2 cellular contexts compared by ENCODE assay signal in the genomic region with DNA sequence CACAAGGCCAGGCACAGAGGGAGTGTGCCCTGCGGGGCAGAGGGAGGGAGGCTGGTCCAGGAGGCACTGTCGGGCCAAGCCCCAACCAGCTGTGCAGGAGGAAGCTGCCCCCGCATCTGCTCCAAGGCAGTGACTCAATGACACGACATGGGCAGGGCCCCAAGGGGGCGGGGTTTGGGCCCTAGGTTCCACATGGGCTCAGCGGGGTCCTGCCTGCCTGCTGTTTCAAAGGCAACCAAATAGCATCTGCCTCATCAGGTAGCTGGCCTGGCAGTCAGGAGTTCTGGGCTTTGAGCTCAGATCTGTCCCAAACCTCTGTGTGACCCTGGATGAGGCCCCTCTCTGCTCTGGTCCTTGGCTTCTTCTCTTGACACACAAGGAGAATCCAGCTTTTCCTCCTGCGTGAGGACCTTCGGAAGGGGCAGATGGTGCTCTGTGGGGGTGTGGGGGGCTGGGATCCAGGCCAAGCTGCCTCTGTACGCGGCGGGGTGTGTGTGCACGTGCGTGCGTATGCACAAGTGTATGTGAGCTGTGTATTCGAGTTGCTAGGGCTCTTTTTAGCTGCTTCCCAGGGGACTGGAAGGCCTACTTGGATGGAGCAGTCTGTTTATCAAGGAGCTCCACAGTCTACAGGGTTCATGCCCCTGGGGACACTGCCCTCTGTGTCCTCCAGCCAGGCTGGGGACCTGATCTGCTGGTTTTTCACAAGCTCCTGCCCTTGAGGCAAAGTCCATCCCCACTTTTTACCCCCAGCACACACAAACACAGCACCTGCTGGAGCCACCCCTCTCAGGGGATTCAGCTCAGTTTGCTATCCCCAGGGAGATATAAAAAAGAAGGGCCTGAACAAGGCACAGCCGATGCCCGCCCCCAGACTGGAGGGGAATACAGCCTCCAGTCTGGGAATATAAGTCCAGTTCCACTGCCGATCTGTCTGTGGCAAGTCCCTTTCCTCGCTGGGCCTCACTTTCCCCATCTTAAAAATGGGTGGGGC.
TF ChIP-seq lines count a peak whose summit lies in the region.

No MANE protein-coding gene starts in this region.

TF ChIP-seq in K562, 482 proteins besides CTCF, POLR2A, EP300 and RAD21 (continued from another document and continues in another):
- no peak for TF ChIP-seq FOXK2 (conservative IDR thresholded peaks at IDR 0.05 in 1 of 2, IDR thresholded peaks at IDR 0.05 in 1 of 2; ENCODE audit: low read depth in 2 of 2)
- TF ChIP-seq, protein P1, sequence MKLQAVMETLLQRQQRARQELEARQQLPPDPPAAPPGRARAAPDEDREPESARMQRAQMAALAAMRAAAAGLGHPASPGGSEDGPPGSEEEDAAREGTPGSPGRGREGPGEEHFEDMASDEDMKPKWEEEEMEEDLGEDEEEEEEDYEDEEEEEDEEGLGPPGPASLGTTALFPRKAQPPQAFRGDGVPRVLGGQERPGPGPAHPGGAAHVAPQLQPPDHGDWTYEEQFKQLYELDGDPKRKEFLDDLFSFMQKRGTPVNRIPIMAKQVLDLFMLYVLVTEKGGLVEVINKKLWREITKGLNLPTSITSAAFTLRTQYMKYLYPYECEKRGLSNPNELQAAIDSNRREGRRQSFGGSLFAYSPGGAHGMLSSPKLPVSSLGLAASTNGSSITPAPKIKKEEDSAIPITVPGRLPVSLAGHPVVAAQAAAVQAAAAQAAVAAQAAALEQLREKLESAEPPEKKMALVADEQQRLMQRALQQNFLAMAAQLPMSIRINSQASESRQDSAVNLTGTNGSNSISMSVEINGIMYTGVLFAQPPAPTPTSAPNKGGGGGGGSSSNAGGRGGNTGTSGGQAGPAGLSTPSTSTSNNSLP (IDR thresholded peaks at IDR 0.05; ENCODE audit: borderline replicate concordance, low read depth, low read length): no peak
- peak; percentile 55 to 66; a peak in 3 of 4 replicates for TF ChIP-seq NRF1 (conservative IDR thresholded peaks at IDR 0.05 in 1 of 2, IDR thresholded peaks at IDR 0.05 in 1 of 2)
- TF ChIP-seq RFX5 (IDR thresholded peaks at IDR 0.05; ENCODE audit: low read depth, low read length): no peak
- TF ChIP-seq ETS2 (tag; IDR thresholded peaks at IDR 0.05; ENCODE audit: borderline replicate concordance, poor library complexity, severe bottlenecking): no peak
- TF ChIP-seq ZNF561 (CRISPR knock-in tag; conservative IDR thresholded peaks at IDR 0.05): no peak
- no peak for TF ChIP-seq FUS (optimal IDR thresholded peaks at IDR 0.05; ENCODE audit: low read depth, low read length)
- TF ChIP-seq SP1 (CRISPR knock-in tag; IDR thresholded peaks at IDR 0.05): no peak
- TF ChIP-seq POLR2H (tag; IDR thresholded peaks at IDR 0.05; ENCODE audit: low read depth): no peak
- TF ChIP-seq, protein P2, sequence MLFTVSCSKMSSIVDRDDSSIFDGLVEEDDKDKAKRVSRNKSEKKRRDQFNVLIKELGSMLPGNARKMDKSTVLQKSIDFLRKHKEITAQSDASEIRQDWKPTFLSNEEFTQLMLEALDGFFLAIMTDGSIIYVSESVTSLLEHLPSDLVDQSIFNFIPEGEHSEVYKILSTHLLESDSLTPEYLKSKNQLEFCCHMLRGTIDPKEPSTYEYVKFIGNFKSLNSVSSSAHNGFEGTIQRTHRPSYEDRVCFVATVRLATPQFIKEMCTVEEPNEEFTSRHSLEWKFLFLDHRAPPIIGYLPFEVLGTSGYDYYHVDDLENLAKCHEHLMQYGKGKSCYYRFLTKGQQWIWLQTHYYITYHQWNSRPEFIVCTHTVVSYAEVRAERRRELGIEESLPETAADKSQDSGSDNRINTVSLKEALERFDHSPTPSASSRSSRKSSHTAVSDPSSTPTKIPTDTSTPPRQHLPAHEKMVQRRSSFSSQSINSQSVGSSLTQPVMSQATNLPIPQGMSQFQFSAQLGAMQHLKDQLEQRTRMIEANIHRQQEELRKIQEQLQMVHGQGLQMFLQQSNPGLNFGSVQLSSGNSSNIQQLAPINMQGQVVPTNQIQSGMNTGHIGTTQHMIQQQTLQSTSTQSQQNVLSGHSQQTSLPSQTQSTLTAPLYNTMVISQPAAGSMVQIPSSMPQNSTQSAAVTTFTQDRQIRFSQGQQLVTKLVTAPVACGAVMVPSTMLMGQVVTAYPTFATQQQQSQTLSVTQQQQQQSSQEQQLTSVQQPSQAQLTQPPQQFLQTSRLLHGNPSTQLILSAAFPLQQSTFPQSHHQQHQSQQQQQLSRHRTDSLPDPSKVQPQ (CRISPR knock-in tag; IDR thresholded peaks at IDR 0.05; ENCODE audit: borderline replicate concordance): no peak
- TF ChIP-seq PHTF2 (CRISPR knock-in tag; IDR thresholded peaks at IDR 0.05): no peak
- no peak for TF ChIP-seq SMARCA5 (IDR thresholded peaks at IDR 0.05)
- no peak for TF ChIP-seq ZNF780A (CRISPR knock-in tag; IDR thresholded peaks at IDR 0.05)
- no peak for TF ChIP-seq NFATC3 (IDR thresholded peaks at IDR 0.05)
- TF ChIP-seq ZKSCAN1 (IDR thresholded peaks at IDR 0.05; ENCODE audit: low read depth, low read length): no peak
- TF ChIP-seq SNRNP70 (optimal IDR thresholded peaks at IDR 0.05; ENCODE audit: low read depth, low read length): no peak
- TF ChIP-seq ADNP (tag; IDR thresholded peaks at IDR 0.05): no peak
- TF ChIP-seq, protein P3, sequence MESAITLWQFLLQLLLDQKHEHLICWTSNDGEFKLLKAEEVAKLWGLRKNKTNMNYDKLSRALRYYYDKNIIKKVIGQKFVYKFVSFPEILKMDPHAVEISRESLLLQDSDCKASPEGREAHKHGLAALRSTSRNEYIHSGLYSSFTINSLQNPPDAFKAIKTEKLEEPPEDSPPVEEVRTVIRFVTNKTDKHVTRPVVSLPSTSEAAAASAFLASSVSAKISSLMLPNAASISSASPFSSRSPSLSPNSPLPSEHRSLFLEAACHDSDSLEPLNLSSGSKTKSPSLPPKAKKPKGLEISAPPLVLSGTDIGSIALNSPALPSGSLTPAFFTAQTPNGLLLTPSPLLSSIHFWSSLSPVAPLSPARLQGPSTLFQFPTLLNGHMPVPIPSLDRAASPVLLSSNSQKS (CRISPR knock-in tag; IDR thresholded peaks at IDR 0.05): no peak
- no peak for TF ChIP-seq TEAD4 (IDR thresholded peaks at IDR 0.05; ENCODE audit: low read length)
- no peak for TF ChIP-seq TEAD4 (CRISPR knock-in tag; IDR thresholded peaks at IDR 0.05; ENCODE audit: borderline replicate concordance)
- TF ChIP-seq CSDE1 (IDR thresholded peaks at IDR 0.05): no peak
- TF ChIP-seq, protein P4, sequence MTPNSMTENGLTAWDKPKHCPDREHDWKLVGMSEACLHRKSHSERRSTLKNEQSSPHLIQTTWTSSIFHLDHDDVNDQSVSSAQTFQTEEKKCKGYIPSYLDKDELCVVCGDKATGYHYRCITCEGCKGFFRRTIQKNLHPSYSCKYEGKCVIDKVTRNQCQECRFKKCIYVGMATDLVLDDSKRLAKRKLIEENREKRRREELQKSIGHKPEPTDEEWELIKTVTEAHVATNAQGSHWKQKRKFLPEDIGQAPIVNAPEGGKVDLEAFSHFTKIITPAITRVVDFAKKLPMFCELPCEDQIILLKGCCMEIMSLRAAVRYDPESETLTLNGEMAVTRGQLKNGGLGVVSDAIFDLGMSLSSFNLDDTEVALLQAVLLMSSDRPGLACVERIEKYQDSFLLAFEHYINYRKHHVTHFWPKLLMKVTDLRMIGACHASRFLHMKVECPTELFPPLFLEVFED (CRISPR knock-in tag; conservative IDR thresholded peaks at IDR 0.05): no peak
- no peak for TF ChIP-seq TAF1 (IDR thresholded peaks at IDR 0.05; ENCODE audit: control insufficient read depth, extremely low read depth, insufficient read depth, low read length, severe bottlenecking)
- TF ChIP-seq SMARCA4 (IDR thresholded peaks at IDR 0.05): peak; percentile 15; the same call in 1 of the 2 replicates
- peak; percentile 38; the same call in 1 of the 2 replicates for TF ChIP-seq MYNN (IDR thresholded peaks at IDR 0.05)
- no peak for TF ChIP-seq MYNN (CRISPR knock-in tag; IDR thresholded peaks at IDR 0.05)
- no peak for TF ChIP-seq PTRF (tag; IDR thresholded peaks at IDR 0.05)

TF ChIP-seq in liver, 16 proteins besides CTCF, POLR2A, EP300 and RAD21 (continued from another document):
- TF ChIP-seq, protein P5, sequence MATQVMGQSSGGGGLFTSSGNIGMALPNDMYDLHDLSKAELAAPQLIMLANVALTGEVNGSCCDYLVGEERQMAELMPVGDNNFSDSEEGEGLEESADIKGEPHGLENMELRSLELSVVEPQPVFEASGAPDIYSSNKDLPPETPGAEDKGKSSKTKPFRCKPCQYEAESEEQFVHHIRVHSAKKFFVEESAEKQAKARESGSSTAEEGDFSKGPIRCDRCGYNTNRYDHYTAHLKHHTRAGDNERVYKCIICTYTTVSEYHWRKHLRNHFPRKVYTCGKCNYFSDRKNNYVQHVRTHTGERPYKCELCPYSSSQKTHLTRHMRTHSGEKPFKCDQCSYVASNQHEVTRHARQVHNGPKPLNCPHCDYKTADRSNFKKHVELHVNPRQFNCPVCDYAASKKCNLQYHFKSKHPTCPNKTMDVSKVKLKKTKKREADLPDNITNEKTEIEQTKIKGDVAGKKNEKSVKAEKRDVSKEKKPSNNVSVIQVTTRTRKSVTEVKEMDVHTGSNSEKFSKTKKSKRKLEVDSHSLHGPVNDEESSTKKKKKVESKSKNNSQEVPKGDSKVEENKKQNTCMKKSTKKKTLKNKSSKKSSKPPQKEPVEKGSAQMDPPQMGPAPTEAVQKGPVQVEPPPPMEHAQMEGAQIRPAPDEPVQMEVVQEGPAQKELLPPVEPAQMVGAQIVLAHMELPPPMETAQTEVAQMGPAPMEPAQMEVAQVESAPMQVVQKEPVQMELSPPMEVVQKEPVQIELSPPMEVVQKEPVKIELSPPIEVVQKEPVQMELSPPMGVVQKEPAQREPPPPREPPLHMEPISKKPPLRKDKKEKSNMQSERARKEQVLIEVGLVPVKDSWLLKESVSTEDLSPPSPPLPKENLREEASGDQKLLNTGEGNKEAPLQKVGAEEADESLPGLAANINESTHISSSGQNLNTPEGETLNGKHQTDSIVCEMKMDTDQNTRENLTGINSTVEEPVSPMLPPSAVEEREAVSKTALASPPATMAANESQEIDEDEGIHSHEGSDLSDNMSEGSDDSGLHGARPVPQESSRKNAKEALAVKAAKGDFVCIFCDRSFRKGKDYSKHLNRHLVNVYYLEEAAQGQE (IDR thresholded peaks at IDR 0.05): peak; percentile 83
- no peak for TF ChIP-seq GABPA (IDR thresholded peaks at IDR 0.05 in 1 of 2, conservative IDR thresholded peaks at IDR 0.05 in 1 of 2)
- TF ChIP-seq TAF1 (conservative IDR thresholded peaks at IDR 0.05): peak; percentile 51
- peak; percentile 66 for TF ChIP-seq FOXA1 (IDR thresholded peaks at IDR 0.05)
- TF ChIP-seq HNF4G (IDR thresholded peaks at IDR 0.05): peak; percentile 97
- TF ChIP-seq, protein P6, sequence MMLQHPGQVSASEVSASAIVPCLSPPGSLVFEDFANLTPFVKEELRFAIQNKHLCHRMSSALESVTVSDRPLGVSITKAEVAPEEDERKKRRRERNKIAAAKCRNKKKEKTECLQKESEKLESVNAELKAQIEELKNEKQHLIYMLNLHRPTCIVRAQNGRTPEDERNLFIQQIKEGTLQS (IDR thresholded peaks at IDR 0.05): no peak
- peak; percentile 98 for TF ChIP-seq SP1 (IDR thresholded peaks at IDR 0.05)
- TF ChIP-seq JUND (IDR thresholded peaks at IDR 0.05): peak; percentile 77 to 79
- TF ChIP-seq NR2F2 (IDR thresholded peaks at IDR 0.05): peak; percentile 94
- TF ChIP-seq RXRA (IDR thresholded peaks at IDR 0.05): peak; percentile 100
- TF ChIP-seq FOXA2 (IDR thresholded peaks at IDR 0.05): no peak
- TF ChIP-seq YY1 (IDR thresholded peaks at IDR 0.05): peak; percentile 54
- TF ChIP-seq, protein P7, sequence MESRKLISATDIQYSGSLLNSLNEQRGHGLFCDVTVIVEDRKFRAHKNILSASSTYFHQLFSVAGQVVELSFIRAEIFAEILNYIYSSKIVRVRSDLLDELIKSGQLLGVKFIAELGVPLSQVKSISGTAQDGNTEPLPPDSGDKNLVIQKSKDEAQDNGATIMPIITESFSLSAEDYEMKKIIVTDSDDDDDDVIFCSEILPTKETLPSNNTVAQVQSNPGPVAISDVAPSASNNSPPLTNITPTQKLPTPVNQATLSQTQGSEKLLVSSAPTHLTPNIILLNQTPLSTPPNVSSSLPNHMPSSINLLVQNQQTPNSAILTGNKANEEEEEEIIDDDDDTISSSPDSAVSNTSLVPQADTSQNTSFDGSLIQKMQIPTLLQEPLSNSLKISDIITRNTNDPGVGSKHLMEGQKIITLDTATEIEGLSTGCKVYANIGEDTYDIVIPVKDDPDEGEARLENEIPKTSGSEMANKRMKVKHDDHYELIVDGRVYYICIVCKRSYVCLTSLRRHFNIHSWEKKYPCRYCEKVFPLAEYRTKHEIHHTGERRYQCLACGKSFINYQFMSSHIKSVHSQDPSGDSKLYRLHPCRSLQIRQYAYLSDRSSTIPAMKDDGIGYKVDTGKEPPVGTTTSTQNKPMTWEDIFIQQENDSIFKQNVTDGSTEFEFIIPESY (IDR thresholded peaks at IDR 0.05): peak; percentile 69
- TF ChIP-seq, protein P8, sequence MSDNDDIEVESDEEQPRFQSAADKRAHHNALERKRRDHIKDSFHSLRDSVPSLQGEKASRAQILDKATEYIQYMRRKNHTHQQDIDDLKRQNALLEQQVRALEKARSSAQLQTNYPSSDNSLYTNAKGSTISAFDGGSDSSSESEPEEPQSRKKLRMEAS (IDR thresholded peaks at IDR 0.05): peak; percentile 88
- peak; percentile 99 for TF ChIP-seq HNF4A (conservative IDR thresholded peaks at IDR 0.05)
